ENCODE assay signal across 23 cellular contexts in the genomic region with DNA sequence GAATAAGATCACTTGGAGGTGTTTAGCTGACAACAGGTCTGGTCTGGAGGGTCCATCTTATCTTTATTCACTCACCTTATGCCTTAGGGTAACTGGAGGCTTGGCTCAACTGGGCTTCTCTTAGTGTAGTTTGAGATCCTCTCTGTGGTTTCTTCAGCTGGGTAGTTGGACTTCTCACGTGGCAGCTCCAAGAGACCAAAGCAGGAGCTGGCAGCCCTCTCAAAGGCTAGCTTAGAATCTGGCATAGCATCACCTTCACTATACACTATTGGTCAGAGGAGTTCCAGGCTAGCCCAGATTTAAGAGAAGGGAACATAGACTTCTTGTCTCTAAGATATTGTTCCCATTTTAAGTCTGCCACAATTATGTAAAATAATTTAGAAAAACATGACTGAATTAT. TPM values are rescaled to one million over a fixed set of nuclear protein-coding genes. Genes with fewer than 3 reads are reported as not detected.
DNase-seq lines count a peak whose midpoint lies in the region; ATAC-seq and TF ChIP-seq lines count a peak whose summit lies in the region.
"Had no signal": no experiment of that assay in that cellular context is flagged by ENCODE, and none has a peak within 500 bp of the region (broad histone marks: within the 10 kb centered on the region; RNA-seq: fewer than 3 reads in every experiment).

No MANE protein-coding gene starts in this region.

- H3K27me3 ChIP-seq in BLaER1 (no peaks in the 10 kb centered on the region), HL-60 (ENCODE audit: insufficient read depth, poor library complexity, severe bottlenecking) (no peaks in the 10 kb centered on the region), thyroid gland (no peaks in the 10 kb centered on the region)
- H3K27me3 ChIP-seq: BE2C, breast epithelium, esophagus muscularis mucosa, gastroesophageal sphincter had no signal

- H4K20me1 ChIP-seq in BLaER1 = no peaks in the 10 kb centered on the region

- peak overlapping the region; percentile 66; the same call in 1 of the 2 replicates for H3K27ac ChIP-seq in BLaER1
- peak overlapping the region; percentile 86 for H3K27ac ChIP-seq in HL-60 (replicated peaks)
- no peak overlapping the region for H3K27ac ChIP-seq in thyroid gland
- H3K27ac ChIP-seq: A549, breast epithelium, esophagus muscularis mucosa, gastroesophageal sphincter, left ventricle myocardium inferior had no signal

- no peak overlapping the region for H3K9ac ChIP-seq in BLaER1

- H3K9me3 ChIP-seq in BLaER1 = no peaks in the 10 kb centered on the region
- no peaks in the 10 kb centered on the region for H3K9me3 ChIP-seq in thyroid gland
- H3K9me3 ChIP-seq: A549, BE2C, breast epithelium, esophagus muscularis mucosa, gastroesophageal sphincter, left ventricle myocardium inferior had no signal

- no peak for ATAC-seq in GM19395 (IDR thresholded peaks at IDR 0.05; ENCODE audit: unreplicated experiment)
- ATAC-seq: A549, gastroesophageal sphincter had no signal

- 81 to 83% methylated on average over 1 of the region's 1 CpG for WGBS in thyroid gland, 2 donors

- H3K4me1 ChIP-seq in BLaER1 (peaks cover 84% of the 10 kb centered on the region), thyroid gland (peaks cover 0 to 8% of the 10 kb centered on the region in 2 donors)
- H3K4me1 ChIP-seq: BE2C, breast epithelium, gastroesophageal sphincter had no signal

- TF ChIP-seq CTCF in HL-60 (IDR thresholded peaks at IDR 0.05; ENCODE audit: insufficient read depth, low read length) (no peak), thyroid gland (IDR thresholded peaks at IDR 0.05) (no peak)

- DNase-seq in HL-60 (ENCODE audit: low read depth in 1 of 2, low spot score in 1 of 2) (peak in 1 of 2 experiments; percentile 53), RPMI8226 (peak; percentile 46), myocyte (ENCODE audit: low read depth) (peak; percentile 60), thyroid gland (no peak), NCI-H226 (no peak), NCI-H1092 (lab: John Stamatoyannopoulos, UW) (no peak)
- DNase-seq: activated CD4-positive, alpha-beta T cell treated with anti-CD3 and anti-CD28 coated beads for 48 hours; activated naive CD4-positive, alpha-beta T cell treated with Interleukin-2 at 50 U/mL for 16 hours; activated T-cell treated with anti-CD3 and anti-CD28 coated beads, Interleukin-2, amount 50 U/mL, for 48 hours; amniotic stem cell; BE2C; DMS79 treated with DMSO at 0.1 percent for 48 hours; HCEC 1CT; left ventricle myocardium inferior; NCI-H1417; NCI-H446 treated with DMSO at 0.1 percent for 48 hours; stimulated activated CD8-positive, alpha-beta memory T cell treated with anti-CD3 and anti-CD28 coated beads, Interleukin-4, amount 100 ng/mL, for 48 hours had no signal

- TF ChIP-seq POLR2A in thyroid gland (IDR thresholded peaks at IDR 0.05) = no peak

- intact Hi-C loops in thyroid gland (cut with DNase I) = no loop called here

- H3K4me3 ChIP-seq in BLaER1 (no peak overlapping the region), HL-60 (replicated peaks; ENCODE audit: insufficient read depth, low read length) (no peak overlapping the region), thyroid gland (replicated peaks in 1 of 3) (no peak overlapping the region)
- H3K4me3 ChIP-seq: A549, breast epithelium, esophagus muscularis mucosa, gastroesophageal sphincter, left ventricle myocardium inferior had no signal

- H3K36me3 ChIP-seq in BLaER1 (no peaks in the 10 kb centered on the region), thyroid gland (no peaks in the 10 kb centered on the region)
- H3K36me3 ChIP-seq: BE2C, breast epithelium, esophagus muscularis mucosa, gastroesophageal sphincter, left ventricle myocardium inferior had no signal

- H3K4me2 ChIP-seq in BLaER1 = peak overlapping the region; percentile 82
- H3K4me2 ChIP-seq: A549 had no signal

RNA-seq across cellular contexts. Expression of gene ADK, which starts 16.4 kb away (rescaled TPM):
- total RNA-seq in myocyte (65.4 and 68.1 TPM in 2 replicates), thyroid gland (10 to 100 TPM; 62.1 to 84.7 (median 74.4) TPM)
- polyA plus RNA-seq in myocyte (2012) = 29.7 TPM

RNA-seq across cellular contexts. Expression of gene AP3M1, which starts 16.8 kb away (rescaled TPM):
- total RNA-seq in myocyte = 39.1 and 40.6 TPM in 2 replicates
- polyA plus RNA-seq in myocyte (2012) = 24.0 TPM
- total RNA-seq in thyroid gland = 10 to 100 TPM; 28.9 to 35.2 (median 32.4) TPM

Comparison
In these comparisons a context has a peak if more than half of its experiments do, and no peak if none do; other contexts are left out.
1. H3K27ac ChIP-seq: peak in BLaER1 (single experiment) and HL-60 (single experiment); none in thyroid gland (0 of 3).
2. DNase-seq: peak in RPMI8226 (single experiment) and myocyte (single experiment); none in thyroid gland (0 of 2), NCI-H226 (single experiment) and NCI-H1092 (single experiment).